26 cellular contexts compared by ENCODE assay signal in genomic region chr5:131999471-131999931, GRCh38. TPM values are rescaled to one million over a fixed set of nuclear protein-coding genes. Genes with fewer than 3 reads are reported as not detected.
A peak's percentile ranks its signal among the peaks of the same experiment; 100 is the strongest.
DNase-seq lines count a peak whose midpoint lies in the region; ATAC-seq and TF ChIP-seq lines count a peak whose summit lies in the region.
"Had no signal": no experiment of that assay in that cellular context is flagged by ENCODE, and none has a peak within 500 bp of the region (broad histone marks: within the 10 kb centered on the region; RNA-seq: fewer than 3 reads in every experiment).

No MANE protein-coding gene starts in this region.

- H3K27ac ChIP-seq in dorsolateral prefrontal cortex = peak overlapping the region in 53 of 59 donors; percentile 1 to 98 (median 80)
- H3K27ac ChIP-seq: A549 had no signal

- peaks cover 8% of the 10 kb centered on the region; the same call in 1 of the 2 replicates for H3K79me2 ChIP-seq in Loucy (ENCODE audit: insufficient read depth, low read length)

- POLR2A ChIA-PET in naive thymus-derived CD8-positive, alpha-beta T cell (lab: Charles Lee) = interaction anchor here (0.5 to 1.5 kb wide), 3 partner anchors 9 to 299 kb away, joined by 3 to 6 read pairs (median 4); partner anchors contain the start of gene FNIP1

- no peaks in the 10 kb centered on the region for H3K9me3 Mint-ChIP-seq in naive thymus-derived CD8-positive, alpha-beta T cell
- H3K9me3 Mint-ChIP-seq: activated CD4-positive, alpha-beta memory T cell treated with anti-CD3 and anti-CD28 coated beads for 36 hours had no signal

- H3K9ac ChIP-seq in Loucy (ENCODE audit: low read depth, low read length, poor library complexity, severe bottlenecking) = peak overlapping the region; percentile 88

- no peaks in the 10 kb centered on the region for H3K27me3 ChIP-seq in BE2C
- H3K27me3 ChIP-seq in Loucy (ENCODE audit: insufficient read depth, low read length, poor library complexity, severe bottlenecking) = no peaks in the 10 kb centered on the region
- no peaks in the 10 kb centered on the region for H3K27me3 ChIP-seq in dorsolateral prefrontal cortex

- H3K4me2 ChIP-seq in Loucy (ENCODE audit: low read depth, low read length, poor library complexity, severe bottlenecking) = peak overlapping the region; percentile 91
- H3K4me2 ChIP-seq: A549 had no signal

- H3K36me3 ChIP-seq in BE2C = no peaks in the 10 kb centered on the region
- H3K36me3 ChIP-seq in Loucy (ENCODE audit: insufficient read depth, low read length) = no peaks in the 10 kb centered on the region

- H3K36me3 Mint-ChIP-seq in naive thymus-derived CD8-positive, alpha-beta T cell = no peaks in the 10 kb centered on the region
- H3K36me3 Mint-ChIP-seq in T-helper 17 cell (ENCODE audit: low read depth) = peaks cover 4% of the 10 kb centered on the region
- H3K36me3 Mint-ChIP-seq: activated CD4-positive, alpha-beta memory T cell treated with anti-CD3 and anti-CD28 coated beads for 36 hours had no signal

- H3K4me3 ChIP-seq in BE2C (ENCODE audit: low read depth, low read length) (no peak overlapping the region), Loucy (ENCODE audit: low read length, poor library complexity, severe bottlenecking) (peak overlapping the region; percentile 78), dorsolateral prefrontal cortex (peak overlapping the region in 38 of 59 donors; percentile 1 to 51 (median 28))
- H3K4me3 ChIP-seq: A549, lung had no signal

- no peaks in the 10 kb centered on the region for H4K20me1 ChIP-seq in Loucy (ENCODE audit: insufficient read depth, low read length, poor library complexity, severe bottlenecking)

- H3K4me3 Mint-ChIP-seq in naive thymus-derived CD8-positive, alpha-beta T cell = peak overlapping the region in 5 of 10 donors; percentile 60 to 77 (median 63)
- no peak overlapping the region for H3K4me3 Mint-ChIP-seq in T-helper 17 cell
- H3K4me3 Mint-ChIP-seq: activated CD4-positive, alpha-beta memory T cell treated with anti-CD3 and anti-CD28 coated beads for 36 hours had no signal

- H3K4me1 ChIP-seq in BE2C = peaks cover 40% of the 10 kb centered on the region
- H3K4me1 ChIP-seq in Loucy (ENCODE audit: insufficient read depth, low read length, poor library complexity, severe bottlenecking) = peaks cover 87% of the 10 kb centered on the region
- H3K4me1 ChIP-seq: A549 had no signal

- intact Hi-C loops in dorsolateral prefrontal cortex (cut with DNase I) = no loop called here

- DNase-seq in BE2C = peak; percentile 44
- DNase-seq in dorsolateral prefrontal cortex = peak in 4 of 10 donors; percentile 41 to 58 (median 52)
- DNase-seq in naive thymus-derived CD8-positive, alpha-beta T cell = peak in 2 of 10 donors; percentile 19 to 52
- DNase-seq in T-helper 17 cell = no peak
- no peak for DNase-seq in DMS153 treated with DMSO at 0.1 percent for 48 hours (lab: John Stamatoyannopoulos, UW; ENCODE audit: unreplicated experiment)
- DNase-seq: activated CD4-positive, alpha-beta memory T cell treated with anti-CD3 and anti-CD28 coated beads for 36 hours; amniotic stem cell; central memory CD4-positive, alpha-beta T cell; effector CD4-positive, alpha-beta T cell; foreskin melanocyte; Karpas-422; NCI-H1694 treated with DMSO at 0.1 percent for 48 hours; OCI-M1; SW 1271 had no signal

- H3K4me1 Mint-ChIP-seq in naive thymus-derived CD8-positive, alpha-beta T cell = peaks cover 38 to 63% (median 54%) of the 10 kb centered on the region in 4 donors
- H3K4me1 Mint-ChIP-seq in T-helper 17 cell = peaks cover 53% of the 10 kb centered on the region

- peak overlapping the region in 2 of 10 donors; percentile 31 to 48 for H3K27ac Mint-ChIP-seq in naive thymus-derived CD8-positive, alpha-beta T cell
- H3K27ac Mint-ChIP-seq in T-helper 17 cell = no peak overlapping the region
- H3K27ac Mint-ChIP-seq: activated CD4-positive, alpha-beta memory T cell treated with anti-CD3 and anti-CD28 coated beads for 36 hours had no signal

- H3K9me3 ChIP-seq in BE2C (no peaks in the 10 kb centered on the region), Loucy (ENCODE audit: insufficient read depth, low read depth, low read length) (no peaks in the 10 kb centered on the region), T-helper 17 cell (ENCODE audit: control insufficient read depth, low read length, poor library complexity, severe bottlenecking) (no peaks in the 10 kb centered on the region)
- H3K9me3 ChIP-seq: A549 had no signal

- H3F3A ChIP-seq in Loucy (ENCODE audit: low read depth) = peaks cover 9% of the 10 kb centered on the region; the same call in 1 of the 2 replicates

- H2AFZ ChIP-seq in Loucy (ENCODE audit: low read length) = no peak overlapping the region; the same call in 1 of the 2 replicates

- H3K9me2 ChIP-seq in Loucy (replicated peaks; ENCODE audit: low read depth, low read length) = no peaks in the 10 kb centered on the region

- peak; percentile 20 to 24 for ATAC-seq in naive thymus-derived CD8-positive, alpha-beta T cell
- ATAC-seq in T-helper 17 cell (no peak), HG03108 (IDR thresholded peaks at IDR 0.05; ENCODE audit: unreplicated experiment) (no peak), GM18909 (IDR thresholded peaks at IDR 0.05; ENCODE audit: poor library complexity, unreplicated experiment) (no peak)
- ATAC-seq: A549, esophagus mucosa, Right ventricle myocardium inferior, sciatic nerve had no signal

- TF ChIP-seq CTCF in BE2C (IDR thresholded peaks at IDR 0.05; ENCODE audit: low read depth, low read length) (no peak), Loucy (conservative IDR thresholded peaks at IDR 0.05; ENCODE audit: low read length) (no peak), dorsolateral prefrontal cortex (IDR thresholded peaks at IDR 0.05 in 54 of 56, conservative IDR thresholded peaks at IDR 0.05 in 2 of 56; ENCODE audit: low read depth in 1 of 56, partially characterized antibody in 56 of 56) (no peak)

- no peaks in the 10 kb centered on the region for H3K27me3 Mint-ChIP-seq in naive thymus-derived CD8-positive, alpha-beta T cell
- no peaks in the 10 kb centered on the region for H3K27me3 Mint-ChIP-seq in T-helper 17 cell
- H3K27me3 Mint-ChIP-seq: activated CD4-positive, alpha-beta memory T cell treated with anti-CD3 and anti-CD28 coated beads for 36 hours had no signal

RNA-seq across cellular contexts. Expression of gene ACSL6, which starts 12.0 kb away (rescaled TPM):
- 1.9 TPM for polyA plus RNA-seq in BE2C (2012; ENCODE audit: insufficient read depth, insufficient read length, low read depth)
- total RNA-seq in dorsolateral prefrontal cortex (100 to 1,000 TPM; 103 to 296 (median 177) TPM), T-helper 17 cell (10 to 100 TPM; 18.0 to 22.2 TPM)
- 10 to 100 TPM; 40.0 to 41.8 TPM for total RNA-seq in naive thymus-derived CD8-positive, alpha-beta T cell
- polyA plus RNA-seq in naive thymus-derived CD8-positive, alpha-beta T cell = 10 to 100 TPM; 11.4 to 16.5 (median 14.0) TPM
- total RNA-seq: HT-29, osteocyte had no signal
- polyA plus RNA-seq: BJ had no signal

RNA-seq across cellular contexts. Expression of gene MEIKIN, which starts 54.0 kb away (rescaled TPM):
- polyA plus RNA-seq in BE2C (2012; ENCODE audit: insufficient read depth, insufficient read length, low read depth) = not detected
- total RNA-seq in dorsolateral prefrontal cortex = 10 to 100 TPM in 1 of 120 experiments, 1 to 10 TPM in 82, under 1 TPM in 16, not detected in 21; 0.36 to 15.2 (median 2.4) TPM
- total RNA-seq in naive thymus-derived CD8-positive, alpha-beta T cell = 1 to 10 TPM; 2.7 to 2.8 TPM
- polyA plus RNA-seq in naive thymus-derived CD8-positive, alpha-beta T cell = not detected
- 1 to 10 TPM in 1 of 2 donors, under 1 TPM in 1; 0.77 to 1.5 TPM for total RNA-seq in T-helper 17 cell
- total RNA-seq: esophagus mucosa, HT-29, lung, myocyte, osteocyte, Right ventricle myocardium inferior, sciatic nerve had no signal
- polyA plus RNA-seq: A549, BJ had no signal

Comparison
In these comparisons a context has a peak if more than half of its experiments do, and no peak if none do; other contexts are left out.
1. ATAC-seq: peak in naive thymus-derived CD8-positive, alpha-beta T cell (2 of 2); none in T-helper 17 cell (single experiment), HG03108 (single experiment) and GM18909 (single experiment).